Comparison of ENCODE assay signal across 24 cellular contexts in genomic region chr11:119355091-119355843, GRCh38. TPM values are rescaled to one million over a fixed set of nuclear protein-coding genes. Genes with fewer than 3 reads are reported as not detected.
A peak's percentile ranks its signal among the peaks of the same experiment; 100 is the strongest.
DNase-seq lines count a peak whose midpoint lies in the region; ATAC-seq, FAIRE-seq and TF ChIP-seq lines count a peak whose summit lies in the region.
"Had no signal": no experiment of that assay in that cellular context is flagged by ENCODE, and none has a peak within 500 bp of the region (broad histone marks: within the 10 kb centered on the region; RNA-seq: fewer than 3 reads in every experiment).

No MANE protein-coding gene starts in this region.

- no peak for TF ChIP-seq CTCF in GM23338 (conservative IDR thresholded peaks at IDR 0.05; ENCODE audit: low read depth in 2 of 2)
- no peak for TF ChIP-seq CTCF in D721Med (IDR thresholded peaks at IDR 0.05; ENCODE audit: insufficient read depth, missing control alignments)

- 0 out of 2 replicates have a peak, but pooled peaks cover 3% of the 10 kb centered on the region for H3F3A ChIP-seq in GM23338 (replicated peaks; ENCODE audit: low read depth)

- no peaks in the 10 kb centered on the region for H3K9me3 ChIP-seq in CD4-positive, CD25-positive, alpha-beta regulatory T cell (ENCODE audit: control insufficient read depth in 2 of 2, low read length in 2 of 2)
- H3K9me3 ChIP-seq: esophagus squamous epithelium had no signal

- H4K20me1 ChIP-seq in GM23338 (replicated peaks; ENCODE audit: insufficient read depth): no peaks in the 10 kb centered on the region; the same call in 1 of the 2 replicates

- no peak overlapping the region for H2AFZ ChIP-seq in GM23338

- FAIRE-seq in D721Med (lab: Jason Lieb, UNC): no peak

- H3K4me1 Mint-ChIP-seq in CD4-positive, CD25-positive, alpha-beta regulatory T cell: peaks cover 0 to 15% (median 6%) of the 10 kb centered on the region in 4 donors
- peaks cover 25% of the 10 kb centered on the region for H3K4me1 Mint-ChIP-seq in GM23338
- peaks cover 10% of the 10 kb centered on the region for H3K4me1 Mint-ChIP-seq in central memory CD8-positive, alpha-beta T cell
- peaks cover 5 to 13% (median 8%) of the 10 kb centered on the region in 4 donors for H3K4me1 Mint-ChIP-seq in naive thymus-derived CD8-positive, alpha-beta T cell

- ATAC-seq in CD4-positive, CD25-positive, alpha-beta regulatory T cell (ENCODE audit: low read depth in 2 of 2): no peak
- no peak for ATAC-seq in GM23338
- no peak for ATAC-seq in central memory CD8-positive, alpha-beta T cell (replicated peaks; ENCODE audit: extremely low read depth, poor library complexity, severe bottlenecking)
- no peak for ATAC-seq in naive thymus-derived CD8-positive, alpha-beta T cell
- no peak for ATAC-seq in GM21737 (IDR thresholded peaks at IDR 0.05; ENCODE audit: unreplicated experiment)
- no peak for ATAC-seq in HG02852 (IDR thresholded peaks at IDR 0.05; ENCODE audit: unreplicated experiment)

- no peaks in the 10 kb centered on the region for H3K36me3 Mint-ChIP-seq in CD4-positive, CD25-positive, alpha-beta regulatory T cell
- peaks cover 19% of the 10 kb centered on the region for H3K36me3 Mint-ChIP-seq in GM23338 (ENCODE audit: low read depth)
- H3K36me3 Mint-ChIP-seq in central memory CD8-positive, alpha-beta T cell (ENCODE audit: insufficient read depth): peaks cover 6% of the 10 kb centered on the region
- H3K36me3 Mint-ChIP-seq in naive thymus-derived CD8-positive, alpha-beta T cell: no peaks in the 10 kb centered on the region
- H3K36me3 Mint-ChIP-seq: activated naive CD8-positive, alpha-beta T cell treated with anti-CD3 and anti-CD28 coated beads, Interleukin-2, amount 10 ng/mL, durations not matched to agents 7 days and 5 days had no signal

- no peak for DNase-seq in CD4-positive, CD25-positive, alpha-beta regulatory T cell
- DNase-seq in GM23338 (ENCODE audit: low spot score) (no peak), D721Med (ENCODE audit: insufficient read length, low spot score) (no peak), HuH-7.5 (ENCODE audit: low spot score) (no peak)
- no peak for DNase-seq in central memory CD8-positive, alpha-beta T cell (ENCODE audit: low spot score in 2 of 2)
- peak in 1 of 10 donors; percentile 57 for DNase-seq in naive thymus-derived CD8-positive, alpha-beta T cell
- DNase-seq: activated CD8-positive, alpha-beta T cell treated with anti-CD3 and anti-CD28 coated beads for 36 hours; activated naive CD8-positive, alpha-beta T cell treated with anti-CD3 and anti-CD28 coated beads, Interleukin-2, amount 10 ng/mL, durations not matched to agents 7 days and 5 days; activated T-cell treated with anti-CD3 and anti-CD28 coated beads, Interleukin-2, amount 50 U/mL, for 24 hours; brain microvascular endothelial cell; Calu3; dermis blood vessel endothelial cell; esophagus squamous epithelium; NCI-H2081; NCI-H510A treated with DMSO at 0.1 percent for 48 hours; stimulated activated CD4-positive, alpha-beta T cell treated with anti-CD3 and anti-CD28 coated beads, Interleukin-4, amount 100 ng/mL, for 1 hour; SW 1271 had no signal

- H3K27me3 ChIP-seq in CD4-positive, CD25-positive, alpha-beta regulatory T cell (ENCODE audit: control insufficient read depth, insufficient read depth, low read length): peaks cover 15% of the 10 kb centered on the region
- peaks cover 25% of the 10 kb centered on the region for H3K27me3 ChIP-seq in GM23338 (ENCODE audit: insufficient read depth)
- H3K27me3 ChIP-seq: brain microvascular endothelial cell, esophagus squamous epithelium had no signal

- H3K9me2 ChIP-seq in GM23338 (ENCODE audit: insufficient read depth): no peaks in the 10 kb centered on the region

- H3K79me2 ChIP-seq in GM23338 (replicated peaks; ENCODE audit: insufficient read depth): no peaks in the 10 kb centered on the region

- H3K9me3 Mint-ChIP-seq in CD4-positive, CD25-positive, alpha-beta regulatory T cell: no peaks in the 10 kb centered on the region
- H3K9me3 Mint-ChIP-seq in GM23338: no peaks in the 10 kb centered on the region; the same call in 2 of the 3 replicates
- no peaks in the 10 kb centered on the region for H3K9me3 Mint-ChIP-seq in central memory CD8-positive, alpha-beta T cell
- H3K9me3 Mint-ChIP-seq in naive thymus-derived CD8-positive, alpha-beta T cell: no peaks in the 10 kb centered on the region
- H3K9me3 Mint-ChIP-seq: activated CD8-positive, alpha-beta T cell treated with anti-CD3 and anti-CD28 coated beads for 36 hours; activated naive CD8-positive, alpha-beta T cell treated with anti-CD3 and anti-CD28 coated beads, Interleukin-2, amount 10 ng/mL, durations not matched to agents 7 days and 5 days; activated T-cell treated with anti-CD3 and anti-CD28 coated beads, Interleukin-2, amount 50 U/mL, for 24 hours had no signal

- H3K27me3 Mint-ChIP-seq in CD4-positive, CD25-positive, alpha-beta regulatory T cell: peaks cover 65% of the 10 kb centered on the region
- peaks cover 14% of the 10 kb centered on the region for H3K27me3 Mint-ChIP-seq in GM23338 (ENCODE audit: insufficient read depth, low read depth, poor library complexity)
- H3K27me3 Mint-ChIP-seq in central memory CD8-positive, alpha-beta T cell: peaks cover 60% of the 10 kb centered on the region
- peaks cover 9 to 41% (median 24%) of the 10 kb centered on the region in 5 donors for H3K27me3 Mint-ChIP-seq in naive thymus-derived CD8-positive, alpha-beta T cell

- peak overlapping the region; percentile 3 to 76 (median 52) for H3K4me3 Mint-ChIP-seq in CD4-positive, CD25-positive, alpha-beta regulatory T cell
- H3K4me3 Mint-ChIP-seq in GM23338: 0 out of 3 replicates have a peak overlapping the region, but pooled peaks have one; percentile 19
- H3K4me3 Mint-ChIP-seq in central memory CD8-positive, alpha-beta T cell: peak overlapping the region; percentile 87
- H3K4me3 Mint-ChIP-seq in naive thymus-derived CD8-positive, alpha-beta T cell: peak overlapping the region in 9 of 10 donors; percentile 40 to 94 (median 86)

- POLR2A ChIA-PET in naive thymus-derived CD8-positive, alpha-beta T cell (lab: Charles Lee): interaction anchor here (1.3 to 1.5 kb wide), 2 partner anchors 23 to 26 kb away, joined by 3 to 9 read pairs; partner anchors contain the start of gene USP2

- H3K27ac Mint-ChIP-seq in CD4-positive, CD25-positive, alpha-beta regulatory T cell: no peak overlapping the region
- H3K27ac Mint-ChIP-seq in GM23338: no peak overlapping the region
- no peak overlapping the region for H3K27ac Mint-ChIP-seq in central memory CD8-positive, alpha-beta T cell (ENCODE audit: low read depth)
- peak overlapping the region in 3 of 10 donors; percentile 15 to 95 (median 16) for H3K27ac Mint-ChIP-seq in naive thymus-derived CD8-positive, alpha-beta T cell
- H3K27ac Mint-ChIP-seq: activated CD8-positive, alpha-beta T cell treated with anti-CD3 and anti-CD28 coated beads for 36 hours; activated T-cell treated with anti-CD3 and anti-CD28 coated beads, Interleukin-2, amount 50 U/mL, for 24 hours had no signal

- no peak overlapping the region for H3K4me3 ChIP-seq in CD4-positive, CD25-positive, alpha-beta regulatory T cell (ENCODE audit: low read depth, low read length)
- H3K4me3 ChIP-seq in GM23338: no peak overlapping the region

- no peaks in the 10 kb centered on the region for H3K36me3 ChIP-seq in CD4-positive, CD25-positive, alpha-beta regulatory T cell (ENCODE audit: control insufficient read depth, insufficient read depth, low read length)
- H3K36me3 ChIP-seq in GM23338 (ENCODE audit: insufficient read depth): no peaks in the 10 kb centered on the region
- H3K36me3 ChIP-seq: brain microvascular endothelial cell had no signal

- peak overlapping the region; percentile 100 for H3K4me2 ChIP-seq in GM23338

- no peak overlapping the region for H3K27ac ChIP-seq in CD4-positive, CD25-positive, alpha-beta regulatory T cell (ENCODE audit: insufficient read depth, low read length, poor library complexity, severe bottlenecking)
- H3K27ac ChIP-seq in GM23338 (ENCODE audit: low read depth): no peak overlapping the region
- H3K27ac ChIP-seq: brain microvascular endothelial cell had no signal

- peaks cover 10% of the 10 kb centered on the region for H3K4me1 ChIP-seq in CD4-positive, CD25-positive, alpha-beta regulatory T cell (ENCODE audit: control insufficient read depth, insufficient read depth, low read length, poor library complexity, severe bottlenecking)
- H3K4me1 ChIP-seq in GM23338 (ENCODE audit: insufficient read depth): peaks cover 14% of the 10 kb centered on the region; the same call in 1 of the 2 replicates

RNA-seq across cellular contexts. Expression of gene MFRP, which starts 8.8 kb away (rescaled TPM):
- total RNA-seq in CD4-positive, CD25-positive, alpha-beta regulatory T cell: not detected
- not detected for polyA plus RNA-seq in CD4-positive, CD25-positive, alpha-beta regulatory T cell
- 0.03 TPM in 1 of 2 replicates, not detected in the other for total RNA-seq in GM23338 (2014; rRNA removed; shearing (Covaris generic))
- polyA plus RNA-seq in GM23338 (2016; fragmentation: Nextera tagmentation; extraction: Ambion mirVana): not detected in 2 replicates
- not detected for total RNA-seq in naive thymus-derived CD8-positive, alpha-beta T cell
- polyA plus RNA-seq in naive thymus-derived CD8-positive, alpha-beta T cell: not detected
- total RNA-seq: activated CD8-positive, alpha-beta T cell treated with anti-CD3 and anti-CD28 coated beads for 36 hours; activated naive CD8-positive, alpha-beta T cell treated with anti-CD3 and anti-CD28 coated beads, Interleukin-2, amount 10 ng/mL, durations not matched to agents 7 days and 5 days; Calu3; dermis blood vessel endothelial cell; esophagus squamous epithelium; HT-29; LHCN-M2; liver; posterior vena cava; ureter had no signal
- polyA plus RNA-seq: liver had no signal

RNA-seq across cellular contexts. Expression of gene C1QTNF5, which starts 14.6 kb away (rescaled TPM):
- not detected for total RNA-seq in CD4-positive, CD25-positive, alpha-beta regulatory T cell
- not detected for polyA plus RNA-seq in CD4-positive, CD25-positive, alpha-beta regulatory T cell
- total RNA-seq in GM23338 (2014; rRNA removed; shearing (Covaris generic)): 1.9 and 3.0 TPM in 2 replicates
- polyA plus RNA-seq in GM23338 (2016; fragmentation: Nextera tagmentation; extraction: Ambion mirVana): 1.8 and 1.9 TPM in 2 replicates
- total RNA-seq in naive thymus-derived CD8-positive, alpha-beta T cell: not detected
- polyA plus RNA-seq in naive thymus-derived CD8-positive, alpha-beta T cell: not detected
- total RNA-seq: activated CD8-positive, alpha-beta T cell treated with anti-CD3 and anti-CD28 coated beads for 36 hours; activated naive CD8-positive, alpha-beta T cell treated with anti-CD3 and anti-CD28 coated beads, Interleukin-2, amount 10 ng/mL, durations not matched to agents 7 days and 5 days; Calu3 had no signal

RNA-seq across cellular contexts. Expression of gene RNF26, which starts 20.9 kb away (rescaled TPM):
- 21.0 TPM for total RNA-seq in CD4-positive, CD25-positive, alpha-beta regulatory T cell
- polyA plus RNA-seq in CD4-positive, CD25-positive, alpha-beta regulatory T cell: 10 to 100 TPM; 27.5 to 38.3 (median 37.4) TPM
- 53.6 and 58.3 TPM in 2 replicates for total RNA-seq in GM23338 (2014; rRNA removed; shearing (Covaris generic))
- 28.7 and 31.8 TPM in 2 replicates for polyA plus RNA-seq in GM23338 (2016; fragmentation: Nextera tagmentation; extraction: Ambion mirVana)
- total RNA-seq in naive thymus-derived CD8-positive, alpha-beta T cell: 10 to 100 TPM; 19.8 to 21.1 TPM
- 10 to 100 TPM; 37.0 to 45.9 (median 39.6) TPM for polyA plus RNA-seq in naive thymus-derived CD8-positive, alpha-beta T cell

RNA-seq across cellular contexts. Expression of gene USP2, which starts 26.2 kb away (rescaled TPM):
- total RNA-seq in CD4-positive, CD25-positive, alpha-beta regulatory T cell: 1.6 TPM
- under 1 TPM in 1 of 4 donors, not detected in 3; 0.22 TPM for polyA plus RNA-seq in CD4-positive, CD25-positive, alpha-beta regulatory T cell
- total RNA-seq in GM23338 (2014; rRNA removed; shearing (Covaris generic)): 4.9 and 6.6 TPM in 2 replicates
- 5.0 and 5.9 TPM in 2 replicates for polyA plus RNA-seq in GM23338 (2016; fragmentation: Nextera tagmentation; extraction: Ambion mirVana)
- total RNA-seq in naive thymus-derived CD8-positive, alpha-beta T cell: under 1 TPM; 0.16 to 0.23 TPM
- under 1 TPM in 1 of 3 donors, not detected in 2; 0.13 TPM for polyA plus RNA-seq in naive thymus-derived CD8-positive, alpha-beta T cell

RNA-seq across cellular contexts. Expression of gene MCAM, which starts 38.3 kb away (rescaled TPM):
- 10.1 TPM for total RNA-seq in CD4-positive, CD25-positive, alpha-beta regulatory T cell
- 1 to 10 TPM in 3 of 4 donors, under 1 TPM in 1; 0.37 to 1.6 (median 1.5) TPM for polyA plus RNA-seq in CD4-positive, CD25-positive, alpha-beta regulatory T cell
- total RNA-seq in GM23338 (2014; rRNA removed; shearing (Covaris generic)): 79.5 and 139 TPM in 2 replicates
- polyA plus RNA-seq in GM23338 (2016; fragmentation: Nextera tagmentation; extraction: Ambion mirVana): 7.8 and 8.9 TPM in 2 replicates
- under 1 TPM; 0.33 to 0.55 TPM for total RNA-seq in naive thymus-derived CD8-positive, alpha-beta T cell
- 1 to 10 TPM in 1 of 3 donors, under 1 TPM in 2; 0.35 to 1.2 (median 0.65) TPM for polyA plus RNA-seq in naive thymus-derived CD8-positive, alpha-beta T cell

Comparison
In these comparisons a context has a peak if more than half of its experiments do, and no peak if none do; other contexts are left out.
1. H3K4me3 Mint-ChIP-seq: peak in every context shown above with its lines; median percentile 87 in central memory CD8-positive, alpha-beta T cell; 86 in naive thymus-derived CD8-positive, alpha-beta T cell; 52 in CD4-positive, CD25-positive, alpha-beta regulatory T cell; 19 in GM23338.